20 cellular contexts compared by ENCODE assay signal in genomic region chr4:185582651-185583400, GRCh38. TPM values are rescaled to one million over a fixed set of nuclear protein-coding genes. Genes with fewer than 3 reads are reported as not detected.
A peak's percentile ranks its signal among the peaks of the same experiment; 100 is the strongest.
DNase-seq lines count a peak whose midpoint lies in the region; ATAC-seq and TF ChIP-seq lines count a peak whose summit lies in the region.
"Had no signal": no experiment of that assay in that cellular context is flagged by ENCODE, and none has a peak within 500 bp of the region (broad histone marks: within the 10 kb centered on the region; RNA-seq: fewer than 3 reads in every experiment).

No MANE protein-coding gene starts in this region.

- ATAC-seq in left cardiac atrium (peak; percentile 28 to 69), WTC11 (no peak)
- ATAC-seq: Panc1 had no signal

- intact Hi-C loops in left cardiac atrium (cut with DNase I) = no loop called here

- no peaks in the 10 kb centered on the region for H4K20me1 ChIP-seq in H9 (ENCODE audit: control insufficient read depth, insufficient read depth, insufficient read length)

- TF ChIP-seq CTCF in H9 (conservative IDR thresholded peaks at IDR 0.05) (no peak), brain (conservative IDR thresholded peaks at IDR 0.05) (no peak), WTC11 (IDR thresholded peaks at IDR 0.05) (no peak)

- H3K4me3 ChIP-seq in neuron (ENCODE audit: low read length) = no peak overlapping the region
- H3K4me3 ChIP-seq: GM23248, MG63 had no signal

- H3K4me3 Mint-ChIP-seq in H9 (no peak overlapping the region), brain (no peak overlapping the region), WTC11 (no peak overlapping the region)
- H3K4me3 Mint-ChIP-seq: CD4-positive, CD25-positive, alpha-beta regulatory T cell had no signal

- H3K79me1 ChIP-seq in H9 (ENCODE audit: insufficient read depth, low read depth, low read length, poor library complexity, severe bottlenecking) = no peaks in the 10 kb centered on the region

- H3K18ac ChIP-seq in H9 (ENCODE audit: insufficient read length, low read depth, low read length) = no peak overlapping the region

- H3K23ac ChIP-seq in H9 (ENCODE audit: insufficient read length, low read depth, low read length) = no peak overlapping the region

- no peak overlapping the region for H2BK20ac ChIP-seq in H9 (ENCODE audit: low read depth, low read length, poor library complexity, severe bottlenecking)

- DNase-seq in H9 (no peak), left cardiac atrium (no peak), NCI-H1092 treated with DMSO at 0.1 percent for 48 hours (lab: John Stamatoyannopoulos, UW) (no peak), WTC11 (ENCODE audit: low spot score) (no peak), inferior parietal cortex (ENCODE audit: extremely low spot score) (no peak), KBM-7 (no peak)
- DNase-seq: AML-193; CD4-positive, CD25-positive, alpha-beta regulatory T cell; DMS79; GM23248; KG1; MG63; NCI-H1105; NCI-H187 treated with DMSO at 0.1 percent for 48 hours; NCI-H82; SHP77 had no signal

- no peak overlapping the region for H2BK15ac ChIP-seq in H9 (ENCODE audit: low read depth, low read length)

- H2BK120ac ChIP-seq in H9 (ENCODE audit: low read depth, low read length, poor library complexity, severe bottlenecking) = no peak overlapping the region

- H3T11ph ChIP-seq in H9 (ENCODE audit: low read length) = no peak overlapping the region

- no peak overlapping the region for H3K4ac ChIP-seq in H9 (ENCODE audit: low read depth, low read length)

- POLR2A ChIA-PET in WTC11 (lab: Charles Lee) = interaction anchor here (0.7 kb wide), 1 partner anchor 47 kb away, joined by 3 read pairs; no protein-coding TSS in a partner anchor

- H3K36me3 Mint-ChIP-seq in H9 (ENCODE audit: insufficient read depth in 1 of 3, low read depth in 3 of 3) (peaks cover 0 to 11% (median 0%) of the 10 kb centered on the region in 3 experiments; a peak in 3 of 7 replicates), brain (peaks cover 8% of the 10 kb centered on the region), WTC11 (no peaks in the 10 kb centered on the region)
- H3K36me3 Mint-ChIP-seq: CD4-positive, CD25-positive, alpha-beta regulatory T cell had no signal

- peaks cover 10% of the 10 kb centered on the region for H3K36me3 ChIP-seq in neuron (ENCODE audit: insufficient read depth, low read length)
- H3K36me3 ChIP-seq: MG63 had no signal

- H2AFZ ChIP-seq in H9 (ENCODE audit: low read length) (no peak overlapping the region), neuron (ENCODE audit: low read depth, low read length) (peak overlapping the region; percentile 5)
- H2AFZ ChIP-seq: GM23248 had no signal

- H4K8ac ChIP-seq in H9 (replicated peaks; ENCODE audit: insufficient read length, low read depth, low read length) = no peak overlapping the region

- in situ Hi-C loops in KBM-7 (cut with MboI; ENCODE audit: low pct_unique_long_range_greater_than_20kb, low sequenced_read_pairs) = no loop called here

- no peak overlapping the region for H3K56ac ChIP-seq in H9 (ENCODE audit: insufficient read length, low read depth, low read length)

- H3K27me3 Mint-ChIP-seq in H9 (ENCODE audit: low read depth) (peaks cover 1% of the 10 kb centered on the region), brain (no peaks in the 10 kb centered on the region), WTC11 (ENCODE audit: low read depth) (peaks cover 29% of the 10 kb centered on the region)

- H3K27ac Mint-ChIP-seq in H9 = no peak overlapping the region
- H3K27ac Mint-ChIP-seq in brain = peak overlapping the region in 4 of 5 experiments; percentile 25 to 76 (median 62)
- H3K27ac Mint-ChIP-seq in WTC11 = no peak overlapping the region
- H3K27ac Mint-ChIP-seq: CD4-positive, CD25-positive, alpha-beta regulatory T cell had no signal

- CTCF ChIA-PET in WTC11 (lab: Charles Lee) = interaction anchor here (1.2 kb wide), 1 partner anchor 15 kb away, joined by 5 read pairs; no protein-coding TSS in a partner anchor

- H3K23me2 ChIP-seq in H9 (ENCODE audit: insufficient read length, low read depth, low read length, poor library complexity, severe bottlenecking) = peaks cover 3% of the 10 kb centered on the region

- peak overlapping the region; percentile 55 for H2AK5ac ChIP-seq in H9 (ENCODE audit: insufficient read length, low read length)

- H3K4me1 Mint-ChIP-seq in H9 = peaks cover 45 to 48% of the 10 kb centered on the region in 2 experiments
- peaks cover 37% of the 10 kb centered on the region for H3K4me1 Mint-ChIP-seq in brain
- peaks cover 38% of the 10 kb centered on the region for H3K4me1 Mint-ChIP-seq in WTC11

- H2BK12ac ChIP-seq in H9 (ENCODE audit: insufficient read length, low read depth, low read length) = no peak overlapping the region

- H3K27me3 ChIP-seq in H9 (ENCODE audit: insufficient read depth, low read length) = no peaks in the 10 kb centered on the region
- no peaks in the 10 kb centered on the region for H3K27me3 ChIP-seq in neuron (ENCODE audit: insufficient read depth, low read length)
- H3K27me3 ChIP-seq: MG63 had no signal

- H3K9me3 ChIP-seq in H9 (ENCODE audit: control insufficient read depth, low read depth, low read length) (no peaks in the 10 kb centered on the region), neuron (ENCODE audit: low read length) (no peaks in the 10 kb centered on the region)
- H3K9me3 ChIP-seq: MG63 had no signal

- H3K9ac ChIP-seq in H9 (ENCODE audit: extremely low read depth, insufficient read length, low read length) = no peak overlapping the region
- H3K9ac ChIP-seq: GM23248 had no signal

- H2BK5ac ChIP-seq in H9 (ENCODE audit: insufficient read length, low read length) = no peak overlapping the region

- H3K4me1 ChIP-seq in H9 (ENCODE audit: insufficient read depth, low read length) = peaks cover 6% of the 10 kb centered on the region; the same call in 1 of the 2 replicates
- peaks cover 6% of the 10 kb centered on the region for H3K4me1 ChIP-seq in neuron (ENCODE audit: insufficient read depth, low read length)

- H4K91ac ChIP-seq in H9 (ENCODE audit: insufficient read length, low read depth, low read length) = no peak overlapping the region

- no CpG with 5 or more reads among the region's 7 CpGs for WGBS in H9 (ENCODE audit: extremely low coverage, insufficient read length, low lambda C conversion rate)

- H4K5ac ChIP-seq in H9 (ENCODE audit: insufficient read length, low read depth, low read length) = no peak overlapping the region

- H3K27ac ChIP-seq in H9 (ENCODE audit: insufficient read length, low read depth, low read length) = no peak overlapping the region
- H3K27ac ChIP-seq: GM23248 had no signal

- no peak overlapping the region for H3K4me2 ChIP-seq in H9 (ENCODE audit: insufficient read depth, insufficient read length, low read length)

- no peaks in the 10 kb centered on the region for H3K79me2 ChIP-seq in H9 (ENCODE audit: insufficient read depth, low read length)

- peaks cover 2 to 7% of the 10 kb centered on the region in 2 experiments; a peak in 4 of 5 replicates for H3K9me3 Mint-ChIP-seq in H9
- H3K9me3 Mint-ChIP-seq in brain = peaks cover 0 to 3% (median 0%) of the 10 kb centered on the region in 5 experiments
- peaks cover 7% of the 10 kb centered on the region for H3K9me3 Mint-ChIP-seq in WTC11
- H3K9me3 Mint-ChIP-seq: CD4-positive, CD25-positive, alpha-beta regulatory T cell had no signal

- H3K14ac ChIP-seq in H9 (ENCODE audit: insufficient read depth, low read length) = no peak overlapping the region

TF ChIP-seq in WTC11, 78 proteins besides CTCF, POLR2A, EP300 and RAD21 (continues in another document):
- TF ChIP-seq ZNF232 (CRISPR knock-in tag; IDR thresholded peaks at IDR 0.05) (no peak), ARID4B (CRISPR knock-in tag; IDR thresholded peaks at IDR 0.05; ENCODE audit: borderline replicate concordance) (no peak), IRF2 (CRISPR knock-in tag; IDR thresholded peaks at IDR 0.05; ENCODE audit: borderline replicate concordance, low read depth) (no peak), ZNF416 (CRISPR knock-in tag; IDR thresholded peaks at IDR 0.05) (no peak), IRF1 (CRISPR knock-in tag; IDR thresholded peaks at IDR 0.05) (no peak), PRRX2 (CRISPR knock-in tag; IDR thresholded peaks at IDR 0.05) (no peak), TEAD4 (CRISPR knock-in tag; IDR thresholded peaks at IDR 0.05) (no peak)

RNA-seq across cellular contexts. Expression of gene PDLIM3, which starts 47.5 kb away (rescaled TPM):
- total RNA-seq in H9 (2021) = 12.0 and 13.1 TPM in 2 replicates
- polyA plus RNA-seq in brain (ENCODE audit: insufficient read depth, low read depth, low replicate concordance) = 14.5 TPM
- total RNA-seq in left cardiac atrium = 100 to 1,000 TPM; 319 to 692 TPM
- total RNA-seq in WTC11 (2021) = 6.2 to 7.0 TPM (median 6.9 TPM) in 3 replicates
- total RNA-seq: A673; CD4-positive, CD25-positive, alpha-beta regulatory T cell; GM23248 had no signal
- polyA plus RNA-seq: CD4-positive, CD25-positive, alpha-beta regulatory T cell had no signal

Comparison
In these comparisons a context has a peak if more than half of its experiments do, and no peak if none do; other contexts are left out.
1. H3K27ac Mint-ChIP-seq: peak in brain (4 of 5); none in H9 (0 of 3) and WTC11 (single experiment).
2. RNA of gene PDLIM3, which starts 47.5 kb away (total RNA-seq): 319 to 692 TPM in left cardiac atrium; 12.0 to 13.1 TPM in H9 and 6.2 to 7.0 TPM in WTC11; every median in the first group is over 10 times any median in the second.